Comparison of ENCODE assay signal across 8 cellular contexts in genomic region chr1:65310078-65310587, GRCh38. TPM values are rescaled to one million over a fixed set of nuclear protein-coding genes. Genes with fewer than 3 reads are reported as not detected.
DNase-seq lines count a peak whose midpoint lies in the region; ATAC-seq, FAIRE-seq and TF ChIP-seq lines count a peak whose summit lies in the region.

No MANE protein-coding gene starts in this region.

- DNase-seq in Caco-2 = peak in 1 of 2 experiments; percentile 48
- DNase-seq in NCI-H146 treated with DMSO at 0.1 percent for 48 hours (lab: John Stamatoyannopoulos, UW; ENCODE audit: unreplicated experiment) = peak; percentile 76
- DNase-seq in astrocyte of the cerebellum (ENCODE audit: low read depth) = no peak
- DNase-seq in kidney = peak; percentile 63
- no peak for DNase-seq in upper lobe of right lung
- no peak for DNase-seq in AML-193 (lab: John Stamatoyannopoulos, UW)
- DNase-seq in Karpas-422 = no peak

- no peak overlapping the region for H3K27ac ChIP-seq in kidney (ENCODE audit: low read depth in 2 of 2, low read length in 2 of 2)
- H3K27ac ChIP-seq in upper lobe of right lung = no peak overlapping the region
- H3K27ac ChIP-seq in Karpas-422 (ENCODE audit: low read length) = no peak overlapping the region

- intact Hi-C loops in Caco-2 (cut with micrococcal nuclease; ENCODE audit: unreplicated experiment) (loop anchor here (2.0 kb wide), 1 partner anchor 377 kb away; no protein-coding TSS in a partner anchor), kidney (cut with DNase I) (no loop called here), upper lobe of right lung (cut with DNase I) (no loop called here)

- peaks cover 5% of the 10 kb centered on the region for H3K4me1 Mint-ChIP-seq in Caco-2 (ENCODE audit: low read depth, unreplicated experiment)

- H3K4me3 ChIP-seq in Caco-2 (ENCODE audit: low read depth, low read length) (peak overlapping the region; percentile 41), astrocyte of the cerebellum (ENCODE audit: low read depth, low read length) (peak overlapping the region; percentile 47), kidney (ENCODE audit: low read length in 2 of 2) (peak overlapping the region in 1 of 2 donors; percentile 59), upper lobe of right lung (peak overlapping the region; percentile 40), Karpas-422 (ENCODE audit: low read length) (no peak overlapping the region)

- no peaks in the 10 kb centered on the region for H4K20me1 ChIP-seq in Karpas-422 (ENCODE audit: insufficient read depth, low read depth, low read length)

- no peaks in the 10 kb centered on the region for H3K9me2 ChIP-seq in Karpas-422 (replicated peaks; ENCODE audit: insufficient read depth, low read length)

- H3K79me2 ChIP-seq in Karpas-422 (ENCODE audit: low read length) = no peaks in the 10 kb centered on the region

- no peak overlapping the region for H3K4me2 ChIP-seq in Karpas-422 (ENCODE audit: low read depth, low read length, poor library complexity, severe bottlenecking)

- H3K4me3 Mint-ChIP-seq in Caco-2 (ENCODE audit: unreplicated experiment) = peak overlapping the region; percentile 71

- no peak for FAIRE-seq in kidney (lab: Jason Lieb, UNC)

- ATAC-seq in upper lobe of right lung = no peak
- no peak for ATAC-seq in GM19035 (IDR thresholded peaks at IDR 0.05; ENCODE audit: unreplicated experiment)

- no peaks in the 10 kb centered on the region for H3K9me3 Mint-ChIP-seq in Caco-2 (ENCODE audit: unreplicated experiment)

- CTCF ChIA-PET in Caco-2 (lab: Charles Lee) = interaction anchor here (0.6 to 1.6 kb wide), 3 partner anchors 38 to 1266 kb away, joined by 3 to 6 read pairs (median 3); no protein-coding TSS in a partner anchor

- TF ChIP-seq CTCF in Caco-2 (IDR thresholded peaks at IDR 0.05; ENCODE audit: insufficient read depth in 1 of 2, low read depth in 1 of 2, low read length in 1 of 2, severe bottlenecking in 1 of 2, unreplicated experiment in 1 of 2) = no peak
- TF ChIP-seq CTCF in astrocyte of the cerebellum (IDR thresholded peaks at IDR 0.05; ENCODE audit: low read depth, low read length, missing control alignments) = no peak
- TF ChIP-seq CTCF in kidney (IDR thresholded peaks at IDR 0.05; ENCODE audit: borderline replicate concordance, extremely low read depth, insufficient read depth) = no peak
- TF ChIP-seq CTCF in upper lobe of right lung (IDR thresholded peaks at IDR 0.05) = no peak

- H3K9me3 ChIP-seq in Caco-2 = no peaks in the 10 kb centered on the region
- no peaks in the 10 kb centered on the region for H3K9me3 ChIP-seq in kidney (ENCODE audit: control insufficient read depth in 1 of 2, low read length in 2 of 2)
- H3K9me3 ChIP-seq in upper lobe of right lung = no peaks in the 10 kb centered on the region
- no peaks in the 10 kb centered on the region for H3K9me3 ChIP-seq in Karpas-422 (ENCODE audit: low read length)

- H3K36me3 Mint-ChIP-seq in Caco-2 (ENCODE audit: insufficient read depth, unreplicated experiment) = no peaks in the 10 kb centered on the region

- POLR2A ChIA-PET in Caco-2 (lab: Charles Lee) = interaction anchor here (0.7 kb wide), 1 partner anchor 110 kb away, joined by 3 read pairs; no protein-coding TSS in a partner anchor

- in situ Hi-C loops in astrocyte of the cerebellum (cut with HindIII; ENCODE audit: low sequenced_read_pairs) = no loop called here

- no peaks in the 10 kb centered on the region for H3K27me3 Mint-ChIP-seq in Caco-2 (ENCODE audit: insufficient read depth, unreplicated experiment)

- no peaks in the 10 kb centered on the region; the same call in 1 of the 2 replicates for H3K4me1 ChIP-seq in Caco-2
- peaks cover 0 to 3% of the 10 kb centered on the region in 2 donors for H3K4me1 ChIP-seq in kidney (ENCODE audit: control insufficient read depth in 1 of 2, insufficient read depth in 1 of 2, low read depth in 1 of 2, low read length in 2 of 2)
- no peaks in the 10 kb centered on the region for H3K4me1 ChIP-seq in upper lobe of right lung
- no peaks in the 10 kb centered on the region for H3K4me1 ChIP-seq in Karpas-422 (ENCODE audit: low read length)

- H3K9ac ChIP-seq in kidney (ENCODE audit: low read length in 2 of 2) (no peak overlapping the region), Karpas-422 (ENCODE audit: low read length) (no peak overlapping the region)

- no peak overlapping the region for H3K27ac Mint-ChIP-seq in Caco-2 (ENCODE audit: unreplicated experiment)

- H3K27me3 ChIP-seq in Caco-2 (replicated peaks; ENCODE audit: control insufficient read depth, insufficient read depth, low read length) (no peaks in the 10 kb centered on the region), upper lobe of right lung (peaks cover 25% of the 10 kb centered on the region), Karpas-422 (ENCODE audit: low read length) (no peaks in the 10 kb centered on the region)

- BruUV-seq in Caco-2 (replicated peaks; lab: Mats Ljungman, UMichigan) = no TSS peak

- H2AFZ ChIP-seq in Karpas-422 (ENCODE audit: low read length) = no peak overlapping the region

- H3K36me3 ChIP-seq in Caco-2 (ENCODE audit: control insufficient read depth, insufficient read depth, low read length) = no peaks in the 10 kb centered on the region
- H3K36me3 ChIP-seq in kidney (ENCODE audit: control insufficient read depth in 1 of 2, insufficient read depth in 2 of 2, low read length in 2 of 2) = no peaks in the 10 kb centered on the region
- no peaks in the 10 kb centered on the region for H3K36me3 ChIP-seq in upper lobe of right lung
- no peaks in the 10 kb centered on the region for H3K36me3 ChIP-seq in Karpas-422 (ENCODE audit: insufficient read depth, low read length)

RNA-seq across cellular contexts. Expression of gene DNAJC6, which starts 0.8 kb away (rescaled TPM):
- total RNA-seq in Caco-2 (2022) = 4.0 and 6.2 TPM in 2 replicates
- total RNA-seq in kidney = 5.8 TPM
- 2.9 TPM for polyA plus RNA-seq in kidney (ENCODE audit: insufficient read depth, low read depth, low replicate concordance)
- 6.6 TPM for total RNA-seq in upper lobe of right lung
- 0.37 and 0.72 TPM in 2 replicates for total RNA-seq in Karpas-422 (2014; rRNA removed; shearing (Covaris generic); ENCODE audit: low replicate concordance)

Comparison
In these comparisons a context has a peak if more than half of its experiments do, and no peak if none do; other contexts are left out.
1. DNase-seq: peak in NCI-H146 treated with DMSO at 0.1 percent for 48 hours (single experiment) and kidney (single experiment); none in astrocyte of the cerebellum (single experiment), upper lobe of right lung (single experiment), AML-193 (0 of 2) and Karpas-422 (single experiment).